In the genomic region with DNA sequence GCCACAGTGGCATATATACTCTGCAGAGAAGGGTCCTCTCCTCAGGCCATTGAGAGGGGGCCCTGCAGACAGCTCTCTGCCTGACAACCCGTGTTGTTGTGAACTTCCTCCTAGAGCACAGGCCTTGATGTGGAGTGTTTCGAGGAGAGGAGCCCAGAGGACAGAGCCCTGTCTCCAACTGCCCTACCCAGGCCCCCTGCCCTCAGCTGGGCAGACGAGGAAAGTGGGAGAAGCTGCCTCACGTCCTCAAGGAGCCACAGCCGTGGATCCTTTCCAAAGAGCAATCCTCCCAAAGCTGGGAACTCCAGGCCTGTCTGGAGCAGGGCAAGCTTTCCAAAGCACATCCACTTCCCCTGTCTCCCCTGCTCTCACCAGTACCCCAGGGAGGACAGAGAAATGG, we compare ENCODE assay signal across 23 cellular contexts. TPM values are rescaled to one million over a fixed set of nuclear protein-coding genes. Genes with fewer than 3 reads are reported as not detected.
"Had no signal": no experiment of that assay in that cellular context is flagged by ENCODE, and none has a peak within 500 bp of the region (broad histone marks: within the 10 kb centered on the region; RNA-seq: fewer than 3 reads in every experiment).

No MANE protein-coding gene starts in this region.

- H3K4me3 Mint-ChIP-seq: activated CD8-positive, alpha-beta T cell treated with anti-CD3 and anti-CD28 coated beads, Interleukin-2, amount 10 ng/mL, durations not matched to agents 7 days and 5 days; activated naive CD8-positive, alpha-beta T cell treated with anti-CD3 and anti-CD28 coated beads for 36 hours; brain; central memory CD8-positive, alpha-beta T cell had no signal

- H3K4me1 ChIP-seq: foreskin keratinocyte, parathyroid adenoma, SJSA1, upper lobe of left lung had no signal

- H3K27ac Mint-ChIP-seq: activated CD8-positive, alpha-beta T cell treated with anti-CD3 and anti-CD28 coated beads, Interleukin-2, amount 10 ng/mL, durations not matched to agents 7 days and 5 days; activated naive CD8-positive, alpha-beta T cell treated with anti-CD3 and anti-CD28 coated beads for 36 hours; activated T-helper 2 cell treated with anti-CD3 and anti-CD28 coated beads, Interferon-gamma antibody, Interleukin-2, Interleukin-4, amounts not matched to agents 10 μg/mL and 5 μg/mL and 100 μg/mL, durations not matched to agents 14 hours and 24 hours and 36 hours had no signal

- H3K36me3 Mint-ChIP-seq: activated naive CD8-positive, alpha-beta T cell treated with anti-CD3 and anti-CD28 coated beads for 36 hours; brain; naive B cell had no signal

- H3K27ac ChIP-seq: foreskin keratinocyte, parathyroid adenoma, SJSA1, upper lobe of left lung had no signal

- H3K9me3 ChIP-seq: SJSA1, upper lobe of left lung had no signal

- H3K27me3 ChIP-seq: SJSA1, upper lobe of left lung had no signal

- H3K4me3 ChIP-seq: lung, SJSA1, upper lobe of left lung had no signal

- H3K4me1 Mint-ChIP-seq: activated naive CD8-positive, alpha-beta T cell treated with anti-CD3 and anti-CD28 coated beads for 36 hours; central memory CD8-positive, alpha-beta T cell had no signal

- DNase-seq: activated CD4-positive, alpha-beta T cell treated with anti-CD3 and anti-CD28 coated beads for 48 hours; activated CD8-positive, alpha-beta T cell treated with anti-CD3 and anti-CD28 coated beads, Interleukin-2, amount 10 ng/mL, durations not matched to agents 7 days and 5 days; activated naive CD8-positive, alpha-beta T cell treated with anti-CD3 and anti-CD28 coated beads for 36 hours; cortex of kidney; effector CD8-positive, alpha-beta T cell; foreskin keratinocyte; glutamatergic neuron; left cardiac atrium; naive B cell; stimulated activated CD4-positive, alpha-beta T cell treated with anti-CD3 and anti-CD28 coated beads, Interleukin-4, amount 100 ng/mL, for 24 hours; stimulated activated naive CD4-positive, alpha-beta T cell; substantia nigra; T-helper 2 cell had no signal

- H3K9me3 Mint-ChIP-seq: activated naive CD8-positive, alpha-beta T cell treated with anti-CD3 and anti-CD28 coated beads for 36 hours; activated T-helper 2 cell treated with anti-CD3 and anti-CD28 coated beads, Interferon-gamma antibody, Interleukin-2, Interleukin-4, amounts not matched to agents 10 μg/mL and 5 μg/mL and 100 μg/mL, durations not matched to agents 14 hours and 24 hours and 36 hours; central memory CD8-positive, alpha-beta T cell; naive B cell had no signal

- H3K36me3 ChIP-seq: SJSA1, upper lobe of left lung had no signal

- ATAC-seq: activated CD8-positive, alpha-beta T cell treated with anti-CD3 and anti-CD28 coated beads, Interleukin-2, amount 10 ng/mL, durations not matched to agents 7 days and 5 days; left cardiac atrium had no signal

- H3K27me3 Mint-ChIP-seq: activated naive CD8-positive, alpha-beta T cell treated with anti-CD3 and anti-CD28 coated beads for 36 hours had no signal

- H2AFZ ChIP-seq: parathyroid adenoma had no signal

- H3K79me2 ChIP-seq: parathyroid adenoma had no signal

RNA-seq across cellular contexts. Expression of a gene that starts 10.7 kb away (rescaled TPM):
- total RNA-seq: activated CD8-positive, alpha-beta T cell treated with anti-CD3 and anti-CD28 coated beads, Interleukin-2, amount 10 ng/mL, durations not matched to agents 7 days and 5 days; activated naive CD8-positive, alpha-beta T cell treated with anti-CD3 and anti-CD28 coated beads for 36 hours; activated T-helper 2 cell treated with anti-CD3 and anti-CD28 coated beads, Interferon-gamma antibody, Interleukin-2, Interleukin-4, amounts not matched to agents 10 μg/mL and 5 μg/mL and 100 μg/mL, durations not matched to agents 14 hours and 24 hours and 36 hours; endothelial cell of umbilical vein; foreskin keratinocyte; mononuclear cell; SJSA1; skeletal muscle tissue had no signal
